In genomic region chr4:85501145-85501544, GRCh38 we compare ENCODE assay signal across 7 cellular contexts. TPM values are rescaled to one million over a fixed set of nuclear protein-coding genes. Genes with fewer than 3 reads are reported as not detected.
"Had no signal": no experiment of that assay in that cellular context is flagged by ENCODE, and none has a peak within 500 bp of the region (broad histone marks: within the 10 kb centered on the region; RNA-seq: fewer than 3 reads in every experiment).

No MANE protein-coding gene starts in this region.

RNA-seq across cellular contexts. Expression of gene ARHGAP24, which starts 26.2 kb away (rescaled TPM):
- total RNA-seq: activated CD4-positive, alpha-beta memory T cell treated with anti-CD3 and anti-CD28 coated beads for 36 hours; activated CD4-positive, alpha-beta T cell treated with anti-CD3 and anti-CD28 coated beads, Interleukin-2, amount 10 ng/mL, durations not matched to agents 24 days and 14 days; activated CD8-positive, alpha-beta memory T cell treated with anti-CD3 and anti-CD28 coated beads for 36 hours; activated naive CD4-positive, alpha-beta T cell treated with anti-CD3 and anti-CD28 coated beads for 36 hours; activated naive CD4-positive, alpha-beta T cell treated with anti-CD3 and anti-CD28 coated beads, Interleukin-2, amount 50 U/mL, for 72 hours; activated T-cell treated with anti-CD3 and anti-CD28 coated beads, Interleukin-2, amount 50 U/mL, for 72 hours; activated T-helper 1 cell treated with anti-CD3 and anti-CD28 coated beads, Interleukin-12 subunit alpha, Interleukin-12 subunit beta, Interleukin-2, Interleukin-4 antibody, amounts not matched to agents 30 ng/mL and 10 ng/mL and 1 ng/mL, durations not matched to agents 14 hours and 24 hours and 36 hours had no signal
